9 cellular contexts compared by ENCODE assay signal in genomic region chr5:142816577-142816976, GRCh38. TPM values are rescaled to one million over a fixed set of nuclear protein-coding genes. Genes with fewer than 3 reads are reported as not detected.
DNase-seq lines count a peak whose midpoint lies in the region; ATAC-seq lines count a peak whose summit lies in the region.
"Had no signal": no experiment of that assay in that cellular context is flagged by ENCODE, and none has a peak within 500 bp of the region (broad histone marks: within the 10 kb centered on the region; RNA-seq: fewer than 3 reads in every experiment).

No MANE protein-coding gene starts in this region.

- peaks cover 2 to 5% of the 10 kb centered on the region in 2 donors for H3K4me1 ChIP-seq in aorta (ENCODE audit: control insufficient read depth in 1 of 2, insufficient read depth in 2 of 2, low read length in 2 of 2)

- intact Hi-C loops in aorta (cut with DNase I), result loop anchor here in 1 of 2 donors (5.0 kb wide), 1 partner anchor 44 kb away; the partner anchor contains the start of gene ARHGAP26

- H3K4me3 ChIP-seq in aorta (ENCODE audit: low read length in 2 of 2), result no peak overlapping the region

- H3K27me3 ChIP-seq in aorta (ENCODE audit: control insufficient read depth in 1 of 2, insufficient read depth in 2 of 2, low read length in 1 of 2), result no peaks in the 10 kb centered on the region

- ATAC-seq in aorta (ENCODE audit: low FRiP score), result no peak
- ATAC-seq in HG03460 (IDR thresholded peaks at IDR 0.05; ENCODE audit: unreplicated experiment), result no peak

- WGBS in aorta, 2 donors, result 52 to 54% methylated on average over 3 of the region's 3 CpGs

- no peaks in the 10 kb centered on the region for H3K9me3 ChIP-seq in aorta (ENCODE audit: control insufficient read depth, low read length)

- DNase-seq in stimulated activated CD4-positive, alpha-beta T cell treated with anti-CD3 and anti-CD28 coated beads, Interleukin-1b, Interleukin-23, amount 100 ng/mL, for 48 hours, result peak; percentile 31
- no peak for DNase-seq in stimulated activated CD4-positive, alpha-beta T cell treated with anti-CD3 and anti-CD28 coated beads, Interleukin-4, amount 100 ng/mL, for 1 hour
- DNase-seq in anterior cingulate cortex (lab: John Stamatoyannopoulos, UW) (peak in 43 of 58 donors; percentile 7 to 78 (median 40)), iPS-NIHi11 (ENCODE audit: low spot score) (peak; percentile 59), aorta (peak; percentile 87 to 91), NOMO-1 treated with DMSO at 0.1 percent for 48 hours (lab: John Stamatoyannopoulos, UW; ENCODE audit: unreplicated experiment) (no peak), NCI-H510A treated with DMSO at 0.1 percent for 48 hours (lab: John Stamatoyannopoulos, UW) (no peak)
- DNase-seq: activated naive CD4-positive, alpha-beta T cell treated with anti-CD3 and anti-CD28 coated beads, Interleukin-2, amount 50 U/mL, for 16 hours had no signal

- peak overlapping the region in 1 of 2 donors; percentile 69 for H3K27ac ChIP-seq in aorta (ENCODE audit: low read depth in 1 of 2, low read length in 2 of 2)

- no peaks in the 10 kb centered on the region for H3K36me3 ChIP-seq in aorta (ENCODE audit: control insufficient read depth in 1 of 2, insufficient read depth in 2 of 2, low read length in 1 of 2)

RNA-seq across cellular contexts. Expression of gene ARHGAP26, which starts 46.4 kb away (rescaled TPM):
- total RNA-seq in aorta, result 10 to 100 TPM; 51.1 to 70.7 TPM
- 1 to 10 TPM; 4.5 to 8.2 TPM for polyA plus RNA-seq in aorta

Comparison
In these comparisons a context has a peak if more than half of its experiments do, and no peak if none do; other contexts are left out.
1. DNase-seq: peak in stimulated activated CD4-positive, alpha-beta T cell treated with anti-CD3 and anti-CD28 coated beads, Interleukin-1b, Interleukin-23, amount 100 ng/mL, for 48 hours (single experiment), anterior cingulate cortex (43 of 58), iPS-NIHi11 (single experiment) and aorta (2 of 2); none in stimulated activated CD4-positive, alpha-beta T cell treated with anti-CD3 and anti-CD28 coated beads, Interleukin-4, amount 100 ng/mL, for 1 hour (single experiment), NOMO-1 treated with DMSO at 0.1 percent for 48 hours (single experiment) and NCI-H510A treated with DMSO at 0.1 percent for 48 hours (single experiment).